Comparison of ENCODE assay signal across 18 cellular contexts in genomic region chr3:194281306-194281705, GRCh38.
"Had no signal": no experiment of that assay in that cellular context is flagged by ENCODE, and none has a peak within 500 bp of the region (broad histone marks: within the 10 kb centered on the region; RNA-seq: fewer than 3 reads in every experiment).

No MANE protein-coding gene starts in this region.

- H3K4me3 Mint-ChIP-seq: activated CD4-positive, alpha-beta T cell treated with anti-CD3 and anti-CD28 coated beads for 36 hours; activated naive CD4-positive, alpha-beta T cell treated with anti-CD3 and anti-CD28 coated beads, Interleukin-2, amount 50 U/mL, for 24 hours; dendritic cell treated with granulocyte-macrophage colony-stimulating factor and Interleukin-4, amounts not matched to agents 40 ng/mL and 50 ng/mL, for 4 days; neural crest cell; stimulated activated naive B cell treated with anti-CD40 and anti-IgM and Interleukin-4, amounts not matched to agents 10 μg/mL and 1 μg/mL and 100 μg/mL, for 72 hours; T-helper 2 cell treated with Interferon-gamma antibody and Interleukin-4, amounts not matched to agents 5 μg/mL and 100 μg/mL, for 36 hours; WTC11 had no signal

- H3K9me3 Mint-ChIP-seq: activated naive CD4-positive, alpha-beta T cell treated with anti-CD3 and anti-CD28 coated beads, Interleukin-2, amount 50 U/mL, for 24 hours; dendritic cell treated with granulocyte-macrophage colony-stimulating factor and Interleukin-4, amounts not matched to agents 40 ng/mL and 50 ng/mL, for 4 days; neural crest cell; stimulated activated naive B cell treated with anti-CD40 and anti-IgM and Interleukin-4, amounts not matched to agents 10 μg/mL and 1 μg/mL and 100 μg/mL, for 72 hours; T-helper 2 cell treated with Interferon-gamma antibody and Interleukin-4, amounts not matched to agents 5 μg/mL and 100 μg/mL, for 36 hours; WTC11 had no signal

- H3K9me3 ChIP-seq: ascending aorta, esophagus squamous epithelium, ovary, thyroid gland had no signal

- H3K36me3 Mint-ChIP-seq: activated naive CD4-positive, alpha-beta T cell treated with anti-CD3 and anti-CD28 coated beads, Interleukin-2, amount 50 U/mL, for 24 hours; stimulated activated naive B cell treated with anti-CD40 and anti-IgM and Interleukin-4, amounts not matched to agents 10 μg/mL and 1 μg/mL and 100 μg/mL, for 72 hours; WTC11 had no signal

- H3K4me1 Mint-ChIP-seq: activated CD4-positive, alpha-beta T cell treated with anti-CD3 and anti-CD28 coated beads for 36 hours; stimulated activated naive B cell treated with anti-CD40 and anti-IgM and Interleukin-4, amounts not matched to agents 10 μg/mL and 1 μg/mL and 100 μg/mL, for 72 hours had no signal

- H3K4me3 ChIP-seq: ascending aorta, esophagus squamous epithelium, ovary, SK-N-MC, thyroid gland had no signal

- DNase-seq: activated CD4-positive, alpha-beta T cell treated with anti-CD3 and anti-CD28 coated beads for 36 hours; activated gamma-delta T cell; activated T-cell treated with anti-CD3 and anti-CD28 coated beads, Interleukin-2, amount 50 U/mL, for 48 hours; cerebellar nuclear complex; effector memory CD4-positive, alpha-beta T cell; esophagus squamous epithelium; midbrain; SHP77; stimulated activated naive B cell treated with anti-CD40 and anti-IgM and Interleukin-4, amounts not matched to agents 10 μg/mL and 1 μg/mL and 100 μg/mL, for 72 hours; thyroid gland had no signal

- ATAC-seq: activated CD4-positive, alpha-beta T cell treated with anti-CD3 and anti-CD28 coated beads for 36 hours; stimulated activated naive B cell treated with anti-CD40 and anti-IgM and Interleukin-4, amounts not matched to agents 10 μg/mL and 1 μg/mL and 100 μg/mL, for 72 hours; WTC11 had no signal

- H3K27ac Mint-ChIP-seq: activated CD4-positive, alpha-beta T cell treated with anti-CD3 and anti-CD28 coated beads for 36 hours; activated naive CD4-positive, alpha-beta T cell treated with anti-CD3 and anti-CD28 coated beads, Interleukin-2, amount 50 U/mL, for 24 hours; dendritic cell treated with granulocyte-macrophage colony-stimulating factor and Interleukin-4, amounts not matched to agents 40 ng/mL and 50 ng/mL, for 4 days; stimulated activated naive B cell treated with anti-CD40 and anti-IgM and Interleukin-4, amounts not matched to agents 10 μg/mL and 1 μg/mL and 100 μg/mL, for 72 hours; T-helper 2 cell treated with Interferon-gamma antibody and Interleukin-4, amounts not matched to agents 5 μg/mL and 100 μg/mL, for 36 hours; WTC11 had no signal

- H3K36me3 ChIP-seq: ascending aorta, esophagus squamous epithelium, ovary, thyroid gland had no signal

- H3K27me3 ChIP-seq: ascending aorta, ovary, thyroid gland had no signal

- H3K27ac ChIP-seq: ascending aorta, esophagus squamous epithelium, ovary, SK-N-MC, thyroid gland had no signal

- H3K27me3 Mint-ChIP-seq: activated CD4-positive, alpha-beta T cell treated with anti-CD3 and anti-CD28 coated beads for 36 hours; activated naive CD4-positive, alpha-beta T cell treated with anti-CD3 and anti-CD28 coated beads, Interleukin-2, amount 50 U/mL, for 24 hours had no signal
